29 cellular contexts compared by ENCODE assay signal in the genomic region with DNA sequence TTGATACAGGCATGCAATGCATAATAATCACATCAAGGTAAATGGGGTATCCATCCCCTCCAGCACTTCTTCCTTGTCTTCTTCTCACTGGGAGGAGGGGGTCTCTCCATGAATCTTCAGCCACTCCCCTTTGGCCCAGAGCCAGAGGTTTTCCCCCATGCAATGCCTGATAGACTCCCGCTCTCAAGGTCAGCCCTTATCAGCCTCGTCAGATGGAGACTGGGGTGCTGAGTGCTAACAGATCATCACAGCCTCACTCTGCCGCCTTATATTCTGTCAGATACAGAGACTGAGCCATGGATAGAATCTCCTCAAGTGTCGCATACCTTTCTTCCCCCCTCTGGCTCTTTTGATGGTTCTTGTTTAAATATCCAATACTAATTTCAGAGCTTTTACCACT.
"Had no signal": no experiment of that assay in that cellular context is flagged by ENCODE, and none has a peak within 500 bp of the region (broad histone marks: within the 10 kb centered on the region; RNA-seq: fewer than 3 reads in every experiment).

No MANE protein-coding gene starts in this region.

- FAIRE-seq: urothelium cell line had no signal

- H3K4me3 ChIP-seq: stomach, suprapubic skin, testis, thoracic aorta, thyroid gland, tibial artery, tibial nerve, transverse colon, upper lobe of left lung, upper lobe of right lung, uterus, vagina had no signal

- H3K27ac Mint-ChIP-seq: stimulated activated effector memory CD8-positive, alpha-beta T cell treated with anti-CD3 and anti-CD28 coated beads, Interleukin-12 subunit alpha, Interleukin-12 subunit beta, amount 100 ng/mL, for 72 hours; stimulated activated memory B cell treated with anti-CD40 and anti-IgM and Interleukin-4, amounts not matched to agents 10 μg/mL and 1 μg/mL and 100 μg/mL, for 72 hours; stimulated activated naive B cell treated with anti-CD40 and anti-IgM and Interleukin-4, amounts not matched to agents 10 μg/mL and 1 μg/mL and 100 μg/mL, for 72 hours; stimulated activated naive CD8-positive, alpha-beta T cell treated with anti-CD3 and anti-CD28 coated beads, Interleukin-15, amount 100 ng/mL, for 72 hours; stimulated activated naive CD8-positive, alpha-beta T cell treated with anti-CD3 and anti-CD28 coated beads, Interleukin-15, Interleukin-2, amounts not matched to agents 100 ng/mL and 50 ng/mL, for 24 hours; type B pancreatic cell had no signal

- H3K27ac ChIP-seq: stomach, suprapubic skin, testis, thoracic aorta, thyroid gland, tibial artery, tibial nerve, transverse colon, upper lobe of left lung, upper lobe of right lung, uterus, vagina had no signal

- H3K27me3 Mint-ChIP-seq: stimulated activated memory B cell treated with anti-CD40 and anti-IgM and Interleukin-4, amounts not matched to agents 10 μg/mL and 1 μg/mL and 100 μg/mL, for 72 hours; stimulated activated naive B cell treated with anti-CD40 and anti-IgM and Interleukin-4, amounts not matched to agents 10 μg/mL and 1 μg/mL and 100 μg/mL, for 72 hours; stimulated activated naive CD8-positive, alpha-beta T cell treated with anti-CD3 and anti-CD28 coated beads, Interleukin-15, amount 100 ng/mL, for 72 hours; stimulated activated naive CD8-positive, alpha-beta T cell treated with anti-CD3 and anti-CD28 coated beads, Interleukin-15, Interleukin-2, amounts not matched to agents 100 ng/mL and 50 ng/mL, for 24 hours had no signal

- H3K9me3 ChIP-seq: testis, thoracic aorta, thyroid gland, tibial artery, transverse colon, upper lobe of left lung, upper lobe of right lung, uterus, vagina had no signal

- H3K4me1 ChIP-seq: stomach, suprapubic skin, testis, thyroid gland, tibial artery, tibial nerve, transverse colon, upper lobe of left lung, upper lobe of right lung, uterus, vagina had no signal

- H3K36me3 Mint-ChIP-seq: stimulated activated effector memory CD8-positive, alpha-beta T cell treated with anti-CD3 and anti-CD28 coated beads, Interleukin-12 subunit alpha, Interleukin-12 subunit beta, amount 100 ng/mL, for 72 hours; stimulated activated memory B cell treated with anti-CD40 and anti-IgM and Interleukin-4, amounts not matched to agents 10 μg/mL and 1 μg/mL and 100 μg/mL, for 72 hours; stimulated activated naive B cell treated with anti-CD40 and anti-IgM and Interleukin-4, amounts not matched to agents 10 μg/mL and 1 μg/mL and 100 μg/mL, for 72 hours; type B pancreatic cell had no signal

- H3K4me1 Mint-ChIP-seq: stimulated activated effector memory CD8-positive, alpha-beta T cell treated with anti-CD3 and anti-CD28 coated beads, Interleukin-12 subunit alpha, Interleukin-12 subunit beta, amount 100 ng/mL, for 72 hours; stimulated activated memory B cell treated with anti-CD40 and anti-IgM and Interleukin-4, amounts not matched to agents 10 μg/mL and 1 μg/mL and 100 μg/mL, for 72 hours; stimulated activated naive B cell treated with anti-CD40 and anti-IgM and Interleukin-4, amounts not matched to agents 10 μg/mL and 1 μg/mL and 100 μg/mL, for 72 hours; stimulated activated naive CD8-positive, alpha-beta T cell treated with anti-CD3 and anti-CD28 coated beads, Interleukin-15, amount 100 ng/mL, for 72 hours had no signal

- H3K4me3 Mint-ChIP-seq: stimulated activated effector memory CD8-positive, alpha-beta T cell treated with anti-CD3 and anti-CD28 coated beads, Interleukin-12 subunit alpha, Interleukin-12 subunit beta, amount 100 ng/mL, for 72 hours; stimulated activated memory B cell treated with anti-CD40 and anti-IgM and Interleukin-4, amounts not matched to agents 10 μg/mL and 1 μg/mL and 100 μg/mL, for 72 hours; stimulated activated naive B cell treated with anti-CD40 and anti-IgM and Interleukin-4, amounts not matched to agents 10 μg/mL and 1 μg/mL and 100 μg/mL, for 72 hours; stimulated activated naive CD8-positive, alpha-beta T cell treated with anti-CD3 and anti-CD28 coated beads, Interleukin-15, amount 100 ng/mL, for 72 hours; stimulated activated naive CD8-positive, alpha-beta T cell treated with anti-CD3 and anti-CD28 coated beads, Interleukin-15, Interleukin-2, amounts not matched to agents 100 ng/mL and 50 ng/mL, for 24 hours; type B pancreatic cell had no signal

- H3K36me3 ChIP-seq: stomach, suprapubic skin, thoracic aorta, thyroid gland, tibial artery, tibial nerve, transverse colon, upper lobe of left lung, upper lobe of right lung, uterus, vagina had no signal

- H3K9me3 Mint-ChIP-seq: stimulated activated naive CD8-positive, alpha-beta T cell treated with anti-CD3 and anti-CD28 coated beads, Interleukin-15, amount 100 ng/mL, for 72 hours; stimulated activated naive CD8-positive, alpha-beta T cell treated with anti-CD3 and anti-CD28 coated beads, Interleukin-15, Interleukin-2, amounts not matched to agents 100 ng/mL and 50 ng/mL, for 24 hours had no signal

- DNase-seq: stimulated activated CD4-positive, alpha-beta T cell treated with anti-CD3 and anti-CD28 coated beads, Interleukin-2, amount 100 ng/mL, for 48 hours; stimulated activated CD4-positive, alpha-beta T cell treated with anti-CD3 and anti-CD28 coated beads, Interleukin-4, amount 100 ng/mL, for 1 hour; stimulated activated CD4-positive, alpha-beta T cell treated with anti-CD3 and anti-CD28 coated beads, Interleukin-4, amount 100 ng/mL, for 24 hours; stimulated activated CD4-positive, alpha-beta T cell treated with anti-CD3 and anti-CD28 coated beads, Interleukin-4, amount 100 ng/mL, for 4 hours; stimulated activated CD8-positive, alpha-beta memory T cell treated with anti-CD3 and anti-CD28 coated beads, Interleukin-4, amount 100 ng/mL, for 48 hours; stimulated activated naive B cell treated with anti-CD40 and anti-IgM and Interleukin-4, amounts not matched to agents 10 μg/mL and 1 μg/mL and 100 μg/mL, for 72 hours; stimulated activated naive CD4-positive, alpha-beta T cell; stimulated activated naive CD4-positive, alpha-beta T cell treated with Interleukin-2 at 50 U/mL for 16 hours; stimulated activated naive CD8-positive, alpha-beta T cell treated with anti-CD3 and anti-CD28 coated beads, Interleukin-15, amount 100 ng/mL, for 72 hours; stimulated activated naive CD8-positive, alpha-beta T cell treated with anti-CD3 and anti-CD28 coated beads, Interleukin-15, Interleukin-2, amounts not matched to agents 100 U/mL and 50 U/mL, for 24 hours; stomach; substantia nigra; testis; thyroid gland; tibial artery; transverse colon; trophoblast cell; upper lobe of left lung; upper lobe of right lung; uterus had no signal

- H3K27me3 ChIP-seq: stomach, suprapubic skin, testis, thyroid gland, tibial artery, tibial nerve, transverse colon, upper lobe of left lung, upper lobe of right lung, uterus, vagina had no signal

- ATAC-seq: stimulated activated effector memory CD8-positive, alpha-beta T cell treated with anti-CD3 and anti-CD28 coated beads, Interleukin-12 subunit alpha, Interleukin-12 subunit beta, amount 100 ng/mL, for 72 hours; stimulated activated memory B cell treated with anti-CD40 and anti-IgM and Interleukin-4, amounts not matched to agents 10 μg/mL and 1 μg/mL and 100 μg/mL, for 72 hours; stimulated activated naive B cell treated with anti-CD40 and anti-IgM and Interleukin-4, amounts not matched to agents 10 μg/mL and 1 μg/mL and 100 μg/mL, for 72 hours; stimulated activated naive CD8-positive, alpha-beta T cell treated with anti-CD3 and anti-CD28 coated beads, Interleukin-15, amount 100 ng/mL, for 72 hours; stimulated activated naive CD8-positive, alpha-beta T cell treated with anti-CD3 and anti-CD28 coated beads, Interleukin-15, Interleukin-2, amounts not matched to agents 100 U/mL and 50 U/mL, for 24 hours; upper lobe of right lung had no signal
